Comparison of ENCODE assay signal across 12 cellular contexts in genomic region chr2:231664727-231665126, GRCh38. TPM values are rescaled to one million over a fixed set of nuclear protein-coding genes. Genes with fewer than 3 reads are reported as not detected.
DNase-seq lines count a peak whose midpoint lies in the region; ATAC-seq and TF ChIP-seq lines count a peak whose summit lies in the region.
"Had no signal": no experiment of that assay in that cellular context is flagged by ENCODE, and none has a peak within 500 bp of the region (broad histone marks: within the 10 kb centered on the region; RNA-seq: fewer than 3 reads in every experiment).

No MANE protein-coding gene starts in this region.

- H3K36me3 ChIP-seq in breast epithelium = no peaks in the 10 kb centered on the region
- no peaks in the 10 kb centered on the region for H3K36me3 ChIP-seq in neural progenitor cell
- H3K36me3 ChIP-seq in upper lobe of right lung = no peaks in the 10 kb centered on the region

- DNase-seq in breast epithelium (ENCODE audit: low spot score in 2 of 2) = no peak
- no peak for DNase-seq in MCF 10A (ENCODE audit: unreplicated experiment)
- no peak for DNase-seq in coronary artery (ENCODE audit: low spot score)
- peak; percentile 1 for DNase-seq in neural progenitor cell (ENCODE audit: low spot score)
- DNase-seq in upper lobe of right lung = no peak
- no peak for DNase-seq in GM10266 (ENCODE audit: extremely low spot score)
- no peak for DNase-seq in NAMALWA (ENCODE audit: low spot score)
- DNase-seq: foreskin keratinocyte, NCI-H1694 had no signal

- H3K4me1 Mint-ChIP-seq in MCF 10A (ENCODE audit: insufficient read depth, unreplicated experiment) = no peaks in the 10 kb centered on the region
- peaks cover 28% of the 10 kb centered on the region for H3K4me1 Mint-ChIP-seq in neural progenitor cell

- intact Hi-C loops in breast epithelium (cut with DNase I; ENCODE audit: low total_unique reads) = loop anchor here (10.0 kb wide), 1 partner anchor 50 kb away; no protein-coding TSS in a partner anchor
- intact Hi-C loops in MCF 10A (cut with micrococcal nuclease) = no loop called here
- intact Hi-C loops in upper lobe of right lung (cut with DNase I) = no loop called here

- ATAC-seq in upper lobe of right lung (no peak), HG02759 (IDR thresholded peaks at IDR 0.05; ENCODE audit: unreplicated experiment) (no peak)
- ATAC-seq: foreskin keratinocyte had no signal

- H3K4me3 Mint-ChIP-seq in MCF 10A (ENCODE audit: unreplicated experiment) = no peak overlapping the region
- no peak overlapping the region for H3K4me3 Mint-ChIP-seq in neural progenitor cell

- H3K27ac ChIP-seq in breast epithelium = peak overlapping the region; percentile 95 to 98
- H3K27ac ChIP-seq in coronary artery = peak overlapping the region; percentile 84 to 100
- no peak overlapping the region for H3K27ac ChIP-seq in neural progenitor cell
- peak overlapping the region; percentile 97 for H3K27ac ChIP-seq in upper lobe of right lung
- H3K27ac ChIP-seq: foreskin keratinocyte, VCaP had no signal

- H3K36me3 Mint-ChIP-seq in MCF 10A (ENCODE audit: insufficient read depth, unreplicated experiment) (no peaks in the 10 kb centered on the region), neural progenitor cell (peaks cover 6% of the 10 kb centered on the region)

- H3K9me3 Mint-ChIP-seq in MCF 10A (ENCODE audit: unreplicated experiment) (no peaks in the 10 kb centered on the region), neural progenitor cell (peaks cover 18% of the 10 kb centered on the region)
- H3K9me3 Mint-ChIP-seq: activated T-helper 2 cell treated with anti-CD3 and anti-CD28 coated beads, Interferon-gamma antibody, Interleukin-2, Interleukin-4, amounts not matched to agents 10 μg/mL and 5 μg/mL and 100 μg/mL, durations not matched to agents 14 hours and 24 hours and 36 hours had no signal

- no peaks in the 10 kb centered on the region for H3K9me3 ChIP-seq in breast epithelium
- H3K9me3 ChIP-seq in neural progenitor cell (ENCODE audit: low read depth) = no peaks in the 10 kb centered on the region
- no peaks in the 10 kb centered on the region for H3K9me3 ChIP-seq in upper lobe of right lung

- no peak overlapping the region for H2AFZ ChIP-seq in neural progenitor cell (replicated peaks)

- no peak overlapping the region for H3K9ac ChIP-seq in neural progenitor cell

- no peaks in the 10 kb centered on the region for H3K79me2 ChIP-seq in neural progenitor cell (ENCODE audit: low read depth)

- H4K20me1 ChIP-seq in neural progenitor cell (ENCODE audit: low read depth) = no peaks in the 10 kb centered on the region

- no peak overlapping the region for H3K4me2 ChIP-seq in neural progenitor cell

- H3K27me3 ChIP-seq in breast epithelium (no peaks in the 10 kb centered on the region), neural progenitor cell (peaks cover 4% of the 10 kb centered on the region), upper lobe of right lung (no peaks in the 10 kb centered on the region)
- H3K27me3 ChIP-seq: foreskin keratinocyte had no signal

- no peaks in the 10 kb centered on the region for H3K27me3 Mint-ChIP-seq in MCF 10A (ENCODE audit: insufficient read depth, unreplicated experiment)
- H3K27me3 Mint-ChIP-seq in neural progenitor cell (ENCODE audit: insufficient read depth, low read depth) = peaks cover 14% of the 10 kb centered on the region

- H3F3A ChIP-seq in neural progenitor cell (ENCODE audit: low read depth) = peaks cover 68% of the 10 kb centered on the region

- H3K4me1 ChIP-seq in breast epithelium = no peaks in the 10 kb centered on the region
- H3K4me1 ChIP-seq in neural progenitor cell = peaks cover 15% of the 10 kb centered on the region
- H3K4me1 ChIP-seq in upper lobe of right lung = peaks cover 31% of the 10 kb centered on the region

- H3K27ac Mint-ChIP-seq in MCF 10A (ENCODE audit: low read depth, unreplicated experiment) (no peak overlapping the region), neural progenitor cell (peak overlapping the region; percentile 60)

- POLR2A ChIA-PET in MCF 10A (lab: Yijun Ruan, JAX) = interaction anchor here (3.1 kb wide), 1 partner anchor 43 kb away, joined by 17 read pairs; the partner anchor contains the start of gene PTMA

- TF ChIP-seq CTCF in breast epithelium (IDR thresholded peaks at IDR 0.05) (no peak), MCF 10A (IDR thresholded peaks at IDR 0.05; ENCODE audit: unreplicated experiment) (no peak), coronary artery (IDR thresholded peaks at IDR 0.05) (no peak), neural progenitor cell (IDR thresholded peaks at IDR 0.05) (no peak), upper lobe of right lung (IDR thresholded peaks at IDR 0.05) (no peak), GM10266 (IDR thresholded peaks at IDR 0.05; ENCODE audit: control insufficient read depth, insufficient read depth, low read depth, missing control alignments) (no peak)

- H3K4me3 ChIP-seq in breast epithelium (no peak overlapping the region), coronary artery (no peak overlapping the region), neural progenitor cell (no peak overlapping the region), upper lobe of right lung (no peak overlapping the region)

- TF ChIP-seq POLR2A in breast epithelium (IDR thresholded peaks at IDR 0.05) = no peak

- CTCF ChIA-PET in MCF 10A (lab: Yijun Ruan, JAX) = interaction anchor here (0.6 to 4.1 kb wide), 4 partner anchors 11 to 106 kb away, joined by 3 to 34 read pairs (median 7); no protein-coding TSS in a partner anchor

- no TSS peak for BruUV-seq in MCF 10A (replicated peaks; lab: Mats Ljungman, UMichigan)

RNA-seq across cellular contexts. Expression of gene PTMA, which starts 43.6 kb away (rescaled TPM):
- 1,000 to 10,000 TPM in 1 of 3 donors, 100 to 1,000 TPM in 2; 678 to 1,077 (median 956) TPM for total RNA-seq in breast epithelium
- total RNA-seq in MCF 10A (2022) = 501 and 713 TPM in 2 replicates
- total RNA-seq in neural progenitor cell (ENCODE audit: low replicate concordance) = 1,850 and 2,102 TPM in 2 replicates
- total RNA-seq in upper lobe of right lung = 744 TPM
